ENCODE assay signal across 9 cellular contexts in genomic region chr10:102230264-102230860, GRCh38. TPM values are rescaled to one million over a fixed set of nuclear protein-coding genes. Genes with fewer than 3 reads are reported as not detected.
DNase-seq lines count a peak whose midpoint lies in the region; ATAC-seq and TF ChIP-seq lines count a peak whose summit lies in the region.
"Had no signal": no experiment of that assay in that cellular context is flagged by ENCODE, and none has a peak within 500 bp of the region (broad histone marks: within the 10 kb centered on the region; RNA-seq: fewer than 3 reads in every experiment).

No MANE protein-coding gene starts in this region.

- peak overlapping the region; percentile 72 for H3K4me3 ChIP-seq in GM23338
- H3K4me3 ChIP-seq in NT2/D1 (ENCODE audit: insufficient read length, low read depth) = peak overlapping the region; percentile 56
- peak overlapping the region; percentile 68 for H3K4me3 ChIP-seq in iPS-15b (ENCODE audit: low read depth, low read length)
- peak overlapping the region; percentile 51 for H3K4me3 ChIP-seq in smooth muscle cell

- peaks cover 2% of the 10 kb centered on the region; the same call in 1 of the 3 replicates for H3K9me3 Mint-ChIP-seq in GM23338

- H3K4me1 Mint-ChIP-seq in GM23338 = peaks cover 13% of the 10 kb centered on the region

- H3K4me2 ChIP-seq in GM23338 (peak overlapping the region; percentile 90), smooth muscle cell (peak overlapping the region; percentile 84)

- H3K27ac ChIP-seq in 22Rv1 = peak overlapping the region; percentile 94
- no peak overlapping the region for H3K27ac ChIP-seq in GM23338 (ENCODE audit: low read depth)
- H3K27ac ChIP-seq in smooth muscle cell (ENCODE audit: low read depth) = no peak overlapping the region
- H3K27ac ChIP-seq: epithelial cell of prostate had no signal

- H4K20me1 ChIP-seq in GM23338 (replicated peaks; ENCODE audit: insufficient read depth) (0 out of 2 replicates have a peak, but pooled peaks cover 10% of the 10 kb centered on the region), smooth muscle cell (ENCODE audit: low read depth) (no peaks in the 10 kb centered on the region)

- peak overlapping the region; percentile 70 for H3K4me3 Mint-ChIP-seq in GM23338

- 4% methylated on average over 50 of the region's 50 CpGs for WGBS in smooth muscle cell (ENCODE audit: low lambda C conversion rate)

- H3K27ac Mint-ChIP-seq in GM23338 = no peak overlapping the region

- peak overlapping the region; percentile 85 for H3K9ac ChIP-seq in NT2/D1 (ENCODE audit: insufficient read length, low read depth)
- no peak overlapping the region for H3K9ac ChIP-seq in iPS-15b (ENCODE audit: low read depth, low read length)
- no peak overlapping the region for H3K9ac ChIP-seq in smooth muscle cell (ENCODE audit: low read depth)

- no peaks in the 10 kb centered on the region for H3K79me2 ChIP-seq in GM23338 (replicated peaks; ENCODE audit: insufficient read depth)
- H3K79me2 ChIP-seq in smooth muscle cell (ENCODE audit: low read depth) = no peaks in the 10 kb centered on the region

- H3K36me3 ChIP-seq in GM23338 (ENCODE audit: insufficient read depth) (no peaks in the 10 kb centered on the region), NT2/D1 (ENCODE audit: insufficient read depth, insufficient read length, low read length) (no peaks in the 10 kb centered on the region), iPS-15b (ENCODE audit: control insufficient read depth, insufficient read depth, low read length) (no peaks in the 10 kb centered on the region), smooth muscle cell (ENCODE audit: low read depth) (no peaks in the 10 kb centered on the region)

- TF ChIP-seq CTCF in 22Rv1 (IDR thresholded peaks at IDR 0.05) (no peak), GM23338 (conservative IDR thresholded peaks at IDR 0.05; ENCODE audit: low read depth in 2 of 2) (no peak), smooth muscle cell (IDR thresholded peaks at IDR 0.05; ENCODE audit: borderline replicate concordance, insufficient read depth, poor library complexity, severe bottlenecking) (no peak)

- H3K9me3 ChIP-seq in NT2/D1 (ENCODE audit: insufficient read depth, low read length) (peaks cover 6% of the 10 kb centered on the region; the same call in 1 of the 2 replicates), iPS-15b (ENCODE audit: control insufficient read depth, insufficient read depth, low read length) (no peaks in the 10 kb centered on the region), smooth muscle cell (replicated peaks; ENCODE audit: low read depth) (no peaks in the 10 kb centered on the region)

- H3K4me1 ChIP-seq in GM23338 (ENCODE audit: insufficient read depth) = peaks cover 4% of the 10 kb centered on the region; the same call in 1 of the 2 replicates
- H3K4me1 ChIP-seq in NT2/D1 (ENCODE audit: insufficient read depth, insufficient read length) = peaks cover 5% of the 10 kb centered on the region
- H3K4me1 ChIP-seq in iPS-15b (ENCODE audit: control insufficient read depth, insufficient read depth, low read length) = peaks cover 4% of the 10 kb centered on the region
- H3K4me1 ChIP-seq in smooth muscle cell (ENCODE audit: low read depth) = peaks cover 14% of the 10 kb centered on the region

- H3K27me3 ChIP-seq in GM23338 (ENCODE audit: insufficient read depth) (peaks cover 95% of the 10 kb centered on the region), NT2/D1 (ENCODE audit: insufficient read depth, insufficient read length) (peaks cover 51% of the 10 kb centered on the region), iPS-15b (ENCODE audit: control insufficient read depth, insufficient read depth, low read length) (peaks cover 89% of the 10 kb centered on the region), smooth muscle cell (ENCODE audit: low read depth) (peaks cover 30% of the 10 kb centered on the region)

- H3F3A ChIP-seq in GM23338 (replicated peaks; ENCODE audit: low read depth) (peaks cover 5% of the 10 kb centered on the region), smooth muscle cell (ENCODE audit: low read depth) (peaks cover 2% of the 10 kb centered on the region)

- H2AFZ ChIP-seq in GM23338 (peak overlapping the region; percentile 95), smooth muscle cell (ENCODE audit: low read depth) (peak overlapping the region; percentile 61)

- no peaks in the 10 kb centered on the region for H3K9me2 ChIP-seq in GM23338 (ENCODE audit: insufficient read depth)

- peak; percentile 62 for ATAC-seq in GM23338

- no peaks in the 10 kb centered on the region for H3K36me3 Mint-ChIP-seq in GM23338 (ENCODE audit: low read depth)

- peaks cover 95% of the 10 kb centered on the region for H3K27me3 Mint-ChIP-seq in GM23338 (ENCODE audit: insufficient read depth, low read depth, poor library complexity)

- DNase-seq in GM23338 (ENCODE audit: low spot score) = peak; percentile 90
- peak; percentile 57 for DNase-seq in NT2/D1 (ENCODE audit: low read depth, low spot score)
- DNase-seq in amniotic epithelial cell (ENCODE audit: low read depth) = peak; percentile 47
- DNase-seq in smooth muscle cell (lab: John Stamatoyannopoulos, UW; ENCODE audit: unreplicated experiment) = peak; percentile 42
- no peak for DNase-seq in cerebellar cortex (ENCODE audit: low spot score)
- DNase-seq in GF-D8 (lab: John Stamatoyannopoulos, UW) = no peak

TF ChIP-seq in GM23338, 12 proteins besides CTCF, POLR2A, EP300 and RAD21 (continues in another document):
- TF ChIP-seq ZNF114 (CRISPR knock-in tag; IDR thresholded peaks at IDR 0.05) (no peak), ZNF462 (CRISPR knock-in tag; IDR thresholded peaks at IDR 0.05) (no peak), NANOG (IDR thresholded peaks at IDR 0.05; ENCODE audit: borderline replicate concordance) (no peak)

RNA-seq across cellular contexts. Expression of gene ELOVL3, which starts 4.3 kb away (rescaled TPM):
- 0.59 TPM in 1 of 2 replicates, not detected in the other for total RNA-seq in GM23338 (2014; rRNA removed; shearing (Covaris generic))
- polyA plus RNA-seq in GM23338 (2016; fragmentation: Nextera tagmentation; extraction: Ambion mirVana) (0.31 TPM in 1 of 2 replicates, not detected in the other), smooth muscle cell (1.1 and 1.2 TPM in 2 replicates)
- 0.63 and 1.5 TPM in 2 replicates for total RNA-seq in smooth muscle cell

RNA-seq across cellular contexts. Expression of gene PITX3, which starts 10.9 kb away (rescaled TPM):
- 1.5 TPM in 1 of 2 replicates, not detected in the other for total RNA-seq in GM23338 (2014; rRNA removed; shearing (Covaris generic))
- polyA plus RNA-seq in GM23338 (2016; fragmentation: Nextera tagmentation; extraction: Ambion mirVana) = 0.34 and 1.5 TPM in 2 replicates
- total RNA-seq in smooth muscle cell = not detected in 2 replicates
- polyA plus RNA-seq in smooth muscle cell = 2.0 TPM in 2 replicates

RNA-seq across cellular contexts. Expression of gene GBF1, which starts 15.0 kb away (rescaled TPM):
- 27.2 and 32.6 TPM in 2 replicates for total RNA-seq in GM23338 (2014; rRNA removed; shearing (Covaris generic))
- polyA plus RNA-seq in GM23338 (2016; fragmentation: Nextera tagmentation; extraction: Ambion mirVana) = 6.5 and 7.5 TPM in 2 replicates
- total RNA-seq in smooth muscle cell = 53.5 and 56.4 TPM in 2 replicates
- polyA plus RNA-seq in smooth muscle cell = 44.4 and 52.8 TPM in 2 replicates

Comparison
In these comparisons a context has a peak if more than half of its experiments do, and no peak if none do; other contexts are left out.
1. DNase-seq: peak in GM23338 (single experiment), NT2/D1 (single experiment), amniotic epithelial cell (single experiment) and smooth muscle cell (single experiment); none in cerebellar cortex (single experiment) and GF-D8 (single experiment).
2. Peak in every context shown above with its lines, with median percentiles within 50 percentile points of each other: H3K4me3 ChIP-seq.